In the genomic region with DNA sequence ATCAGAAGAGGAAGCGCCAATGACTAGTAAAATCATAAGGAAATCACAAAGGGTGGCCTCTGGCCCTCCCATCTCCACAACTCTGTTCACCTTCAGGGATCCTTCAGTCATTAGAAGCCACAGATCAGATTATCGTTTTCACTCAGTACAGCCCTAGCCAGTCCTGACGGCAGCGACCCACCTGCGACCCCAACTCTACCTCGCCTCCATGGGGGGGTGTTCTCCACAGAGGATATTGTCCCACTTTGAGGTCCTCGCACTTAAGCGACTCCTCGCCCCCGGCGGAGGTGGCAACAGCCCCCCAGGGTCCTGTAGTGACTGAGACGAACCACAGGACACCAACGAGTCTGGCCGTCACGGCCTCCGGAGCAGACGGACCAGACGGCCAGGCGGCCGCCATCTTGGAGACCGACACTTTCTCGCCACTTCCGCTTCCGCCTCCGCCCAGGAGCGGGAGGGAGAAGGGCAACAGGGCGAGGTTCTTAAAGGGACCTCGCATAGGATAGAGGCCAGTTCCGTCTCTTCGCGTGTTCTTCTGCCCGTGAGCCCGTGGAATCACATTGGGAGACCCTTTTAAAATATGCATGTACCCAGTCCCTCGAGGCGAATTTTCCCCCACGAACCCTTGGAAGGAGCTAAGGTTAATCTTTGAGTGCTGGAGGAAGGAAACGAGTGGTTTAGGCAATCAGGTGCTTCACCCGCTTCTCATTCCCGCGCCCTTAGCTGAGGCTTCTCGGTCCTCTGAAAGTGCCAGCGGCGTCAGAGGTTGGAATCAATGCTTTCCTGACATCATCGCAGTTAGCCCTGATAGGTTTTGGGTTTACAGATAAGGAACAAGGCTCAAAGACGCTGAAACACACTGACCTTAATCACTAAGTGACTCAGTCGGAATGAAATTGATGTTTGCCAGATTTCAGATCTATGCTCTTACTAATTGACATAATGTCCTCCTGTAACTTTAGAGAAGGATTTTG, we compare ENCODE assay signal across 8 cellular contexts. TPM values are rescaled to one million over a fixed set of nuclear protein-coding genes. Genes with fewer than 3 reads are reported as not detected.
DNase-seq lines count a peak whose midpoint lies in the region; ATAC-seq and TF ChIP-seq lines count a peak whose summit lies in the region.

A gene (minus strand): TSS at position 421 of the 974 bp plus-strand sequence. CDS start 21 bp downstream, at position 400.

- no peak for TF ChIP-seq CTCF in WTC11 (IDR thresholded peaks at IDR 0.05)
- no peak for TF ChIP-seq CTCF in cardiac fibroblast (IDR thresholded peaks at IDR 0.05; ENCODE audit: low read depth, low read length)
- TF ChIP-seq CTCF in spleen (IDR thresholded peaks at IDR 0.05 in 8 of 11, conservative IDR thresholded peaks at IDR 0.05 in 3 of 11), result no peak

- no peaks in the 10 kb centered on the region for H3K36me3 Mint-ChIP-seq in WTC11

- 0 to 1% (median 1%) methylated on average over 42 to 46 of the region's 46 CpGs for WGBS in spleen, 5 donors

- in situ Hi-C loops in ACHN (cut with HindIII; ENCODE audit: low pct_ligation_motif_present, low pct_unique_long_range_greater_than_20kb, low sequenced_read_pairs), result no loop called here

- peaks cover 0 to 21% (median 8%) of the 10 kb centered on the region in 6 donors for H3K36me3 ChIP-seq in spleen

- DNase-seq in ACHN (peak; percentile 89), NCI-H2227 (lab: John Stamatoyannopoulos, UW; ENCODE audit: unreplicated experiment) (peak; percentile 96), WTC11 (ENCODE audit: low spot score) (peak; percentile 87), cardiac fibroblast (ENCODE audit: low read depth in 2 of 2) (peak; percentile 89 to 91), inferior parietal cortex (ENCODE audit: extremely low spot score) (peak; percentile 96), spleen (peak; percentile 98)

- H3K9me3 ChIP-seq in spleen, result no peaks in the 10 kb centered on the region

- H3K4me3 ChIP-seq in cardiac fibroblast (replicated peaks in 1 of 2; ENCODE audit: low read depth in 2 of 2, low read length in 2 of 2) (peak within 1 kb of the TSS; percentile 70 to 100), spleen (peak within 1 kb of the TSS; percentile 70 to 96 (median 86))

- ATAC-seq in GM18873 (IDR thresholded peaks at IDR 0.05; ENCODE audit: low FRiP score, unreplicated experiment), result peak; percentile 94
- ATAC-seq in HG03139 (IDR thresholded peaks at IDR 0.05; ENCODE audit: unreplicated experiment), result peak; percentile 99
- peak; percentile 94 for ATAC-seq in WTC11

- intact Hi-C loops in spleen (cut with DNase I; ENCODE audit: low total_unique reads), result no loop called here

- no peaks in the 10 kb centered on the region for H3K9me3 Mint-ChIP-seq in WTC11

- peaks cover 19% of the 10 kb centered on the region for H3K4me1 Mint-ChIP-seq in WTC11

- H3K27me3 ChIP-seq in spleen (replicated peaks in 1 of 7), result no peaks in the 10 kb centered on the region

- peak within 1 kb of the TSS; percentile 95 for H3K27ac Mint-ChIP-seq in WTC11

- H3K4me1 ChIP-seq in spleen, result peaks cover 13 to 57% (median 35%) of the 10 kb centered on the region in 6 donors

- peak within 1 kb of the TSS; percentile 90 for H3K4me3 Mint-ChIP-seq in WTC11

- no peaks in the 10 kb centered on the region for H3K27me3 Mint-ChIP-seq in WTC11 (ENCODE audit: low read depth)

- CTCF ChIA-PET in WTC11 (lab: Charles Lee), result no interaction called here

- POLR2A ChIA-PET in WTC11 (lab: Charles Lee), result no interaction called here

- H3K27ac ChIP-seq in spleen, result peak within 1 kb of the TSS; percentile 80 to 97 (median 93)

- TF ChIP-seq POLR2A in spleen (IDR thresholded peaks at IDR 0.05), result peak; percentile 52 to 74 (median 74)

TF ChIP-seq in WTC11, 78 proteins besides CTCF, POLR2A, EP300 and RAD21 (continues in another document):
- no peak for TF ChIP-seq MXD4 (CRISPR knock-in tag; IDR thresholded peaks at IDR 0.05; ENCODE audit: borderline replicate concordance)
- TF ChIP-seq, protein P1, sequence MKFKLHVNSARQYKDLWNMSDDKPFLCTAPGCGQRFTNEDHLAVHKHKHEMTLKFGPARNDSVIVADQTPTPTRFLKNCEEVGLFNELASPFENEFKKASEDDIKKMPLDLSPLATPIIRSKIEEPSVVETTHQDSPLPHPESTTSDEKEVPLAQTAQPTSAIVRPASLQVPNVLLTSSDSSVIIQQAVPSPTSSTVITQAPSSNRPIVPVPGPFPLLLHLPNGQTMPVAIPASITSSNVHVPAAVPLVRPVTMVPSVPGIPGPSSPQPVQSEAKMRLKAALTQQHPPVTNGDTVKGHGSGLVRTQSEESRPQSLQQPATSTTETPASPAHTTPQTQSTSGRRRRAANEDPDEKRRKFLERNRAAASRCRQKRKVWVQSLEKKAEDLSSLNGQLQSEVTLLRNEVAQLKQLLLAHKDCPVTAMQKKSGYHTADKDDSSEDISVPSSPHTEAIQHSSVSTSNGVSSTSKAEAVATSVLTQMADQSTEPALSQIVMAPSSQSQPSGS (CRISPR knock-in tag; IDR thresholded peaks at IDR 0.05; ENCODE audit: borderline replicate concordance, low read depth), result no peak
- no peak for TF ChIP-seq JAZF1 (CRISPR knock-in tag; IDR thresholded peaks at IDR 0.05)
- peak; percentile 65 for TF ChIP-seq GABPB1 (CRISPR knock-in tag; IDR thresholded peaks at IDR 0.05)
- TF ChIP-seq, protein P2, sequence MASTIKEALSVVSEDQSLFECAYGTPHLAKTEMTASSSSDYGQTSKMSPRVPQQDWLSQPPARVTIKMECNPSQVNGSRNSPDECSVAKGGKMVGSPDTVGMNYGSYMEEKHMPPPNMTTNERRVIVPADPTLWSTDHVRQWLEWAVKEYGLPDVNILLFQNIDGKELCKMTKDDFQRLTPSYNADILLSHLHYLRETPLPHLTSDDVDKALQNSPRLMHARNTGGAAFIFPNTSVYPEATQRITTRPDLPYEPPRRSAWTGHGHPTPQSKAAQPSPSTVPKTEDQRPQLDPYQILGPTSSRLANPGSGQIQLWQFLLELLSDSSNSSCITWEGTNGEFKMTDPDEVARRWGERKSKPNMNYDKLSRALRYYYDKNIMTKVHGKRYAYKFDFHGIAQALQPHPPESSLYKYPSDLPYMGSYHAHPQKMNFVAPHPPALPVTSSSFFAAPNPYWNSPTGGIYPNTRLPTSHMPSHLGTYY (CRISPR knock-in tag; IDR thresholded peaks at IDR 0.05), result no peak
- TF ChIP-seq, protein P3, sequence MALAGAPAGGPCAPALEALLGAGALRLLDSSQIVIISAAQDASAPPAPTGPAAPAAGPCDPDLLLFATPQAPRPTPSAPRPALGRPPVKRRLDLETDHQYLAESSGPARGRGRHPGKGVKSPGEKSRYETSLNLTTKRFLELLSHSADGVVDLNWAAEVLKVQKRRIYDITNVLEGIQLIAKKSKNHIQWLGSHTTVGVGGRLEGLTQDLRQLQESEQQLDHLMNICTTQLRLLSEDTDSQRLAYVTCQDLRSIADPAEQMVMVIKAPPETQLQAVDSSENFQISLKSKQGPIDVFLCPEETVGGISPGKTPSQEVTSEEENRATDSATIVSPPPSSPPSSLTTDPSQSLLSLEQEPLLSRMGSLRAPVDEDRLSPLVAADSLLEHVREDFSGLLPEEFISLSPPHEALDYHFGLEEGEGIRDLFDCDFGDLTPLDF (CRISPR knock-in tag; IDR thresholded peaks at IDR 0.05), result no peak
- peak; percentile 98 for TF ChIP-seq ETV6 (CRISPR knock-in tag; IDR thresholded peaks at IDR 0.05)
- no peak for TF ChIP-seq SOX15 (CRISPR knock-in tag; IDR thresholded peaks at IDR 0.05)
- no peak for TF ChIP-seq TP53 (CRISPR knock-in tag; IDR thresholded peaks at IDR 0.05)
- TF ChIP-seq, protein P4, sequence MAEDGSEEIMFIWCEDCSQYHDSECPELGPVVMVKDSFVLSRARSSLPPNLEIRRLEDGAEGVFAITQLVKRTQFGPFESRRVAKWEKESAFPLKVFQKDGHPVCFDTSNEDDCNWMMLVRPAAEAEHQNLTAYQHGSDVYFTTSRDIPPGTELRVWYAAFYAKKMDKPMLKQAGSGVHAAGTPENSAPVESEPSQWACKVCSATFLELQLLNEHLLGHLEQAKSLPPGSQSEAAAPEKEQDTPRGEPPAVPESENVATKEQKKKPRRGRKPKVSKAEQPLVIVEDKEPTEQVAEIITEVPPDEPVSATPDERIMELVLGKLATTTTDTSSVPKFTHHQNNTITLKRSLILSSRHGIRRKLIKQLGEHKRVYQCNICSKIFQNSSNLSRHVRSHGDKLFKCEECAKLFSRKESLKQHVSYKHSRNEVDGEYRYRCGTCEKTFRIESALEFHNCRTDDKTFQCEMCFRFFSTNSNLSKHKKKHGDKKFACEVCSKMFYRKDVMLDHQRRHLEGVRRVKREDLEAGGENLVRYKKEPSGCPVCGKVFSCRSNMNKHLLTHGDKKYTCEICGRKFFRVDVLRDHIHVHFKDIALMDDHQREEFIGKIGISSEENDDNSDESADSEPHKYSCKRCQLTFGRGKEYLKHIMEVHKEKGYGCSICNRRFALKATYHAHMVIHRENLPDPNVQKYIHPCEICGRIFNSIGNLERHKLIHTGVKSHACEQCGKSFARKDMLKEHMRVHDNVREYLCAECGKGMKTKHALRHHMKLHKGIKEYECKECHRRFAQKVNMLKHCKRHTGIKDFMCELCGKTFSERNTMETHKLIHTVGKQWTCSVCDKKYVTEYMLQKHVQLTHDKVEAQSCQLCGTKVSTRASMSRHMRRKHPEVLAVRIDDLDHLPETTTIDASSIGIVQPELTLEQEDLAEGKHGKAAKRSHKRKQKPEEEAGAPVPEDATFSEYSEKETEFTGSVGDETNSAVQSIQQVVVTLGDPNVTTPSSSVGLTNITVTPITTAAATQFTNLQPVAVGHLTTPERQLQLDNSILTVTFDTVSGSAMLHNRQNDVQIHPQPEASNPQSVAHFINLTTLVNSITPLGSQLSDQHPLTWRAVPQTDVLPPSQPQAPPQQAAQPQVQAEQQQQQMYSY (CRISPR knock-in tag; IDR thresholded peaks at IDR 0.05), result no peak
- TF ChIP-seq ZNF416 (CRISPR knock-in tag; IDR thresholded peaks at IDR 0.05), result no peak
- TF ChIP-seq OVOL2 (CRISPR knock-in tag; IDR thresholded peaks at IDR 0.05; ENCODE audit: borderline replicate concordance), result no peak
- TF ChIP-seq, protein P5, sequence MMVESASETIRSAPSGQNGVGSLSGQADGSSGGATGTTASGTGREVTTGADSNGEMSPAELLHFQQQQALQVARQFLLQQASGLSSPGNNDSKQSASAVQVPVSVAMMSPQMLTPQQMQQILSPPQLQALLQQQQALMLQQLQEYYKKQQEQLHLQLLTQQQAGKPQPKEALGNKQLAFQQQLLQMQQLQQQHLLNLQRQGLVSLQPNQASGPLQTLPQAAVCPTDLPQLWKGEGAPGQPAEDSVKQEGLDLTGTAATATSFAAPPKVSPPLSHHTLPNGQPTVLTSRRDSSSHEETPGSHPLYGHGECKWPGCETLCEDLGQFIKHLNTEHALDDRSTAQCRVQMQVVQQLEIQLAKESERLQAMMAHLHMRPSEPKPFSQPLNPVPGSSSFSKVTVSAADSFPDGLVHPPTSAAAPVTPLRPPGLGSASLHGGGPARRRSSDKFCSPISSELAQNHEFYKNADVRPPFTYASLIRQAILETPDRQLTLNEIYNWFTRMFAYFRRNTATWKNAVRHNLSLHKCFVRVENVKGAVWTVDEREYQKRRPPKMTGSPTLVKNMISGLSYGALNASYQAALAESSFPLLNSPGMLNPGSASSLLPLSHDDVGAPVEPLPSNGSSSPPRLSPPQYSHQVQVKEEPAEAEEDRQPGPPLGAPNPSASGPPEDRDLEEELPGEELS (CRISPR knock-in tag; IDR thresholded peaks at IDR 0.05), result peak; percentile 88

RNA-seq across cellular contexts. Expression of the gene that starts here (rescaled TPM):
- total RNA-seq in WTC11 (2021), result 21.6 to 24.3 TPM (median 23.8 TPM) in 3 replicates
- 10 to 100 TPM; 33.0 to 68.6 (median 47.7) TPM for total RNA-seq in spleen
- 10 to 100 TPM; 17.0 to 23.2 (median 18.6) TPM for polyA plus RNA-seq in spleen

Comparison
In these comparisons a context has a peak if more than half of its experiments do, and no peak if none do; other contexts are left out.
1. Peak in every context shown above with its lines: DNase-seq, ATAC-seq, H3K4me3 ChIP-seq and H3K27ac ChIP-seq.